8 cellular contexts compared by ENCODE assay signal in genomic region chr16:89217138-89217387, GRCh38. TPM values are rescaled to one million over a fixed set of nuclear protein-coding genes. Genes with fewer than 3 reads are reported as not detected.
DNase-seq lines count a peak whose midpoint lies in the region; ATAC-seq and TF ChIP-seq lines count a peak whose summit lies in the region.

No MANE protein-coding gene starts in this region.

- peak overlapping the region; percentile 89 to 91 for H3K27ac Mint-ChIP-seq in activated naive CD4-positive, alpha-beta T cell treated with anti-CD3 and anti-CD28 coated beads, Interleukin-2, amount 50 U/mL, for 72 hours
- H3K27ac Mint-ChIP-seq in stimulated activated memory B cell treated with anti-CD40 and anti-IgM and Interleukin-4, amounts not matched to agents 10 μg/mL and 1 μg/mL and 100 μg/mL, for 72 hours = peak overlapping the region; percentile 92

- peak overlapping the region; percentile 87 for H3K4me3 ChIP-seq in HL-60 (replicated peaks; ENCODE audit: insufficient read depth, low read length)
- peak overlapping the region; percentile 72 for H3K4me3 ChIP-seq in iPS-18a (ENCODE audit: low read length)

- H3K27me3 ChIP-seq in HL-60 (ENCODE audit: insufficient read depth, poor library complexity, severe bottlenecking) = no peaks in the 10 kb centered on the region
- H3K27me3 ChIP-seq in iPS-18a (ENCODE audit: control insufficient read depth, insufficient read depth, low read length) = no peaks in the 10 kb centered on the region

- no peak for TF ChIP-seq CTCF in HL-60 (IDR thresholded peaks at IDR 0.05; ENCODE audit: insufficient read depth, low read length)

- ATAC-seq in activated naive CD4-positive, alpha-beta T cell treated with anti-CD3 and anti-CD28 coated beads, Interleukin-2, amount 50 U/mL, for 72 hours = no peak
- no peak for ATAC-seq in stimulated activated memory B cell treated with anti-CD40 and anti-IgM and Interleukin-4, amounts not matched to agents 10 μg/mL and 1 μg/mL and 100 μg/mL, for 72 hours
- ATAC-seq in HG02759 (IDR thresholded peaks at IDR 0.05; ENCODE audit: unreplicated experiment) (no peak), HG02973 (IDR thresholded peaks at IDR 0.05; ENCODE audit: unreplicated experiment) (no peak)

- peaks cover 5% of the 10 kb centered on the region for H3K4me1 ChIP-seq in iPS-18a (ENCODE audit: control insufficient read depth, low read depth, low read length)

- peaks cover 2% of the 10 kb centered on the region for H3K36me3 ChIP-seq in iPS-18a (ENCODE audit: control insufficient read depth, low read depth, low read length)

- H3K27ac ChIP-seq in HL-60 (replicated peaks) (peak overlapping the region; percentile 94), iPS-18a (ENCODE audit: low read length) (no peak overlapping the region)

- peak overlapping the region; percentile 97 for H3K4me3 Mint-ChIP-seq in stimulated activated memory B cell treated with anti-CD40 and anti-IgM and Interleukin-4, amounts not matched to agents 10 μg/mL and 1 μg/mL and 100 μg/mL, for 72 hours

- no peaks in the 10 kb centered on the region for H3K9me3 ChIP-seq in iPS-18a (ENCODE audit: control insufficient read depth, low read depth, low read length)

- H3K9ac ChIP-seq in iPS-18a (ENCODE audit: low read length) = peak overlapping the region; percentile 59

- H3K27me3 Mint-ChIP-seq in stimulated activated memory B cell treated with anti-CD40 and anti-IgM and Interleukin-4, amounts not matched to agents 10 μg/mL and 1 μg/mL and 100 μg/mL, for 72 hours = no peaks in the 10 kb centered on the region

- H3K36me3 Mint-ChIP-seq in activated naive CD4-positive, alpha-beta T cell treated with anti-CD3 and anti-CD28 coated beads, Interleukin-2, amount 50 U/mL, for 72 hours = peaks cover 0 to 5% of the 10 kb centered on the region in 2 donors
- H3K36me3 Mint-ChIP-seq in stimulated activated memory B cell treated with anti-CD40 and anti-IgM and Interleukin-4, amounts not matched to agents 10 μg/mL and 1 μg/mL and 100 μg/mL, for 72 hours = peaks cover 10% of the 10 kb centered on the region

- no peak for DNase-seq in HL-60 (ENCODE audit: low read depth in 1 of 2, low spot score in 1 of 2)
- DNase-seq in activated naive CD4-positive, alpha-beta T cell treated with anti-CD3 and anti-CD28 coated beads, Interleukin-2, amount 50 U/mL, for 72 hours (ENCODE audit: low spot score in 2 of 2) = no peak
- no peak for DNase-seq in SKM-1 (lab: John Stamatoyannopoulos, UW; ENCODE audit: unreplicated experiment)
- no peak for DNase-seq in NCI-H1105 (lab: John Stamatoyannopoulos, UW)

- peaks cover 30% of the 10 kb centered on the region for H3K4me1 Mint-ChIP-seq in stimulated activated memory B cell treated with anti-CD40 and anti-IgM and Interleukin-4, amounts not matched to agents 10 μg/mL and 1 μg/mL and 100 μg/mL, for 72 hours

- H3K9me3 Mint-ChIP-seq in activated naive CD4-positive, alpha-beta T cell treated with anti-CD3 and anti-CD28 coated beads, Interleukin-2, amount 50 U/mL, for 72 hours = no peaks in the 10 kb centered on the region
- H3K9me3 Mint-ChIP-seq in stimulated activated memory B cell treated with anti-CD40 and anti-IgM and Interleukin-4, amounts not matched to agents 10 μg/mL and 1 μg/mL and 100 μg/mL, for 72 hours = no peaks in the 10 kb centered on the region

RNA-seq across cellular contexts. Expression of gene ZNF778, which starts 0.4 kb away (rescaled TPM):
- total RNA-seq in activated naive CD4-positive, alpha-beta T cell treated with anti-CD3 and anti-CD28 coated beads, Interleukin-2, amount 50 U/mL, for 72 hours = 10 to 100 TPM in 1 of 2 donors, 1 to 10 TPM in 1; 6.1 to 12.2 TPM

RNA-seq across cellular contexts. Expression of gene SLC22A31, which starts 16.7 kb away (rescaled TPM):
- 1 to 10 TPM; 1.6 to 3.7 TPM for total RNA-seq in activated naive CD4-positive, alpha-beta T cell treated with anti-CD3 and anti-CD28 coated beads, Interleukin-2, amount 50 U/mL, for 72 hours

RNA-seq across cellular contexts. Expression of gene CDH15, which starts 45.5 kb away (rescaled TPM):
- under 1 TPM in 1 of 2 donors, not detected in 1; 0.75 TPM for total RNA-seq in activated naive CD4-positive, alpha-beta T cell treated with anti-CD3 and anti-CD28 coated beads, Interleukin-2, amount 50 U/mL, for 72 hours
